13 cellular contexts compared by ENCODE assay signal in the genomic region with DNA sequence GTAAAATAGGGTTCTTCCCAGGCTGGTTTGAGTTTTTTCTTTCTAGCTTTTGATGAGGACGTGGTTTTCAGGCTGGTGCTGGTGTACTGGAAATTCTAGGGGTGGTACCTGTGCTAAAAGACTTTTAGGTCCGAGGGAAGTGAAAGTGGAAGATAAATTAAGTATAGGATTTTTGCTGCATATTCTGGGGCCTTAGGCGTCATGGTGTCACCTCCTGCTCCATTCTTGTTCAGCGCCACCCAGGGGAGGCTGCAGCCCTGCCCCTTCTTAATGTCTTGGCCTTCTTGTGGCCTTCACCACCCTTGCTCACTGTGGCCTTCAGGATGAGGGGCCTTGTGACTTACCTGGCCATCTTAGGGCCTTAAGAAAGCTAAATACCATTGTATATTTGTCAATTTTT. TPM values are rescaled to one million over a fixed set of nuclear protein-coding genes. Genes with fewer than 3 reads are reported as not detected.
DNase-seq lines count a peak whose midpoint lies in the region; ATAC-seq, FAIRE-seq and TF ChIP-seq lines count a peak whose summit lies in the region.
"Had no signal": no experiment of that assay in that cellular context is flagged by ENCODE, and none has a peak within 500 bp of the region (broad histone marks: within the 10 kb centered on the region; RNA-seq: fewer than 3 reads in every experiment).

No MANE protein-coding gene starts in this region.

- no peak for FAIRE-seq in K562 (lab: Jason Lieb, UNC)

- TF ChIP-seq EP300 in K562 (IDR thresholded peaks at IDR 0.05; ENCODE audit: low read length) = no peak

- H3K9me3 Mint-ChIP-seq in nephron = no peaks in the 10 kb centered on the region

- H3K27me3 ChIP-seq in GM06990 (replicated peaks; ENCODE audit: control insufficient read depth, insufficient read depth, low read length) = no peaks in the 10 kb centered on the region
- H3K27me3 ChIP-seq in K562 (ENCODE audit: control insufficient read depth in 2 of 2, insufficient read depth in 2 of 2, low read length in 2 of 2) = no peaks in the 10 kb centered on the region
- H3K27me3 ChIP-seq in HAP-1 (ENCODE audit: low read depth) = no peaks in the 10 kb centered on the region

- CTCF ChIA-PET in K562 (lab: Yijun Ruan, JAX; ENCODE audit: low intra/inter-chr PET ratio) = no interaction called here

- H3K9ac ChIP-seq in K562 (ENCODE audit: insufficient read depth in 1 of 2, low read depth in 2 of 2, low read length in 2 of 2) = no peak overlapping the region

- H3K36me3 ChIP-seq in GM06990 (ENCODE audit: control insufficient read depth, insufficient read depth, low read length) (no peaks in the 10 kb centered on the region; the same call in none of the 2 replicates), K562 (ENCODE audit: control insufficient read depth, insufficient read depth, low read length) (peaks cover 14% of the 10 kb centered on the region; the same call in 2 of the 3 replicates), HAP-1 (replicated peaks) (no peaks in the 10 kb centered on the region; the same call in 1 of the 2 replicates)

- H3K4me2 ChIP-seq in K562 (ENCODE audit: insufficient read depth, low read length) = no peak overlapping the region

- 92% methylated on average over 4 of the region's 4 CpGs for WGBS in K562 (ENCODE audit: insufficient coverage, low coverage, missing lambda C conversion rate)

- intact Hi-C loops in K562 (cut with micrococcal nuclease) = no loop called here

- H3K9me3 ChIP-seq in K562 (replicated peaks; ENCODE audit: control insufficient read depth, insufficient read depth, low read depth, low read length) (no peaks in the 10 kb centered on the region), HAP-1 (no peaks in the 10 kb centered on the region)

- peak; percentile 31 for TF ChIP-seq CTCF in GM06990 (IDR thresholded peaks at IDR 0.05; ENCODE audit: insufficient read depth, low read length, poor library complexity, severe bottlenecking)
- TF ChIP-seq CTCF in K562 (IDR thresholded peaks at IDR 0.05 in 2 of 3, conservative IDR thresholded peaks at IDR 0.05 in 1 of 3; ENCODE audit: insufficient read depth in 2 of 3, low read depth in 1 of 3, low read length in 3 of 3) = no peak
- TF ChIP-seq CTCF in nephron (IDR thresholded peaks at IDR 0.05; ENCODE audit: unreplicated experiment in 3 of 3) = no peak
- no peak for TF ChIP-seq CTCF in foreskin fibroblast (IDR thresholded peaks at IDR 0.05; ENCODE audit: low read depth, low read length)

- peak; percentile 26 for DNase-seq in GM06990 (ENCODE audit: extremely low read depth, insufficient read length)
- peak; percentile 84 for DNase-seq in HT-29 (ENCODE audit: low spot score)
- no peak for DNase-seq in K562 (ENCODE audit: extremely low read depth in 1 of 4, low spot score in 3 of 4)
- DNase-seq in foreskin fibroblast = no peak
- no peak for DNase-seq in HAP-1 (ENCODE audit: low spot score in 2 of 2)
- DNase-seq in ureter (ENCODE audit: low spot score) = no peak
- no peak for DNase-seq in NCI-H2196 treated with DMSO at 0.1 percent for 48 hours (lab: John Stamatoyannopoulos, UW; ENCODE audit: unreplicated experiment)
- DNase-seq: NCI-H226, SHP77 had no signal

- no peaks in the 10 kb centered on the region for H4K20me1 ChIP-seq in K562 (replicated peaks; ENCODE audit: control insufficient read depth, insufficient read depth, low read length)

- peak overlapping the region; percentile 19 to 72 (median 48) for H3K4me3 Mint-ChIP-seq in nephron
- H3K4me3 Mint-ChIP-seq: activated T-helper 1 cell treated with anti-CD3 and anti-CD28 coated beads, Interleukin-12 subunit alpha, Interleukin-12 subunit beta, Interleukin-2, Interleukin-4 antibody, amounts not matched to agents 30 ng/mL and 10 ng/mL and 1 ng/mL, durations not matched to agents 14 hours and 24 hours and 36 hours had no signal

- H3K36me3 Mint-ChIP-seq in nephron (ENCODE audit: low read depth) = peaks cover 31% of the 10 kb centered on the region

- POLR2A ChIA-PET in K562 (lab: Yijun Ruan, JAX) = interaction anchor here (0.5 to 1.2 kb wide), 2 partner anchors 31 to 48 kb away, joined by 4 to 5 read pairs; no protein-coding TSS in a partner anchor

- H2AFZ ChIP-seq in K562 (ENCODE audit: low read depth, low read length) = no peak overlapping the region

- TF ChIP-seq POLR2A in K562 (conservative IDR thresholded peaks at IDR 0.05) = no peak

- H3K79me2 ChIP-seq in K562 (ENCODE audit: control insufficient read depth, insufficient read depth, low read length) = no peaks in the 10 kb centered on the region; the same call in 2 of the 3 replicates

- H3K4me3 ChIP-seq in GM06990 (replicated peaks; ENCODE audit: low read depth, low read length) = no peak overlapping the region
- H3K4me3 ChIP-seq in K562 = no peak overlapping the region
- no peak overlapping the region for H3K4me3 ChIP-seq in foreskin fibroblast (ENCODE audit: low read depth in 1 of 2, low read length in 2 of 2)
- H3K4me3 ChIP-seq in HAP-1 = no peak overlapping the region

- H3K27ac Mint-ChIP-seq in nephron = peak overlapping the region; percentile 29 to 90 (median 30)
- H3K27ac Mint-ChIP-seq: activated T-helper 1 cell treated with anti-CD3 and anti-CD28 coated beads, Interleukin-12 subunit alpha, Interleukin-12 subunit beta, Interleukin-2, Interleukin-4 antibody, amounts not matched to agents 30 ng/mL and 10 ng/mL and 1 ng/mL, durations not matched to agents 14 hours and 24 hours and 36 hours had no signal

- ATAC-seq in K562 = peak; percentile 64
- ATAC-seq: HCT116 had no signal

- in situ Hi-C loops in K562 (cut with MboI) = no loop called here
- in situ Hi-C loops in HAP-1 (cut with MboI; ENCODE audit: low sequenced_read_pairs) = no loop called here

- BruUV-seq in K562 (replicated peaks; lab: Mats Ljungman, UMichigan) = no TSS peak

- H3K27ac ChIP-seq in K562 (ENCODE audit: extremely low read depth, low read depth, low read length) = no peak overlapping the region
- H3K27ac ChIP-seq: C4-2B had no signal

- H3K4me1 ChIP-seq in K562 (replicated peaks in 1 of 2; ENCODE audit: control insufficient read depth in 2 of 2, insufficient read depth in 2 of 2, low read length in 2 of 2) (peaks cover 2 to 5% of the 10 kb centered on the region in 2 experiments; a peak in 4 of 5 replicates), HAP-1 (0 out of 2 replicates have a peak, but pooled peaks cover 4% of the 10 kb centered on the region)

- no peaks in the 10 kb centered on the region for H3K9me1 ChIP-seq in K562 (ENCODE audit: control insufficient read depth, insufficient read depth, low read length)

- TF ChIP-seq RAD21 in K562 (CRISPR knock-in tag; conservative IDR thresholded peaks at IDR 0.05 in 1 of 2, IDR thresholded peaks at IDR 0.05 in 1 of 2) = no peak

- H3K4me1 Mint-ChIP-seq in nephron = peaks cover 28% of the 10 kb centered on the region

- no peaks in the 10 kb centered on the region for H3K27me3 Mint-ChIP-seq in nephron (ENCODE audit: low read depth)

RNA-seq across cellular contexts. Expression of gene ZNF552, which starts 12.4 kb away (rescaled TPM):
- total RNA-seq in HT-29 (2014; rRNA removed; shearing (Covaris generic)) = 17.3 and 22.3 TPM in 2 replicates
- total RNA-seq in K562 (2011; cell fraction: chromatin; rRNA removed; ENCODE audit: low replicate concordance) = 30.9 and 41.2 TPM in 2 replicates
- 27.5 and 37.2 TPM in 2 replicates for total RNA-seq in K562 (2011; cell fraction: nucleolus; rRNA removed)
- total RNA-seq in K562 (2011; cell fraction: nucleoplasm; rRNA removed) = 32.6 and 36.0 TPM in 2 replicates
- total RNA-seq in K562 (2014; rRNA removed) = 7.3 and 8.1 TPM in 2 replicates
- total RNA-seq in K562 (2014; rRNA removed; fragmentation: Illumina TruSeq; extraction: Trizol) = 11.4 and 13.2 TPM in 2 replicates
- total RNA-seq in K562 (2015; rRNA removed; fragmentation: Illumina TruSeq; extraction: Trizol) = 12.4 and 13.3 TPM in 2 replicates
- 7.1 and 7.2 TPM in 2 replicates for total RNA-seq in K562 (2021)
- 6.7 and 8.9 TPM in 2 replicates for polyA plus RNA-seq in K562 (2011; rRNA removed)
- polyA plus RNA-seq in K562 (2011; cell fraction: cytosol; rRNA removed) = 3.9 and 7.4 TPM in 2 replicates
- 11.1 and 14.8 TPM in 2 replicates for polyA plus RNA-seq in K562 (2011; cell fraction: nucleus; rRNA removed)
- polyA plus RNA-seq in K562 (2012) = 5.9 and 6.0 TPM in 2 replicates
- 9.8 and 11.2 TPM in 2 replicates for polyA plus RNA-seq in K562 (2014; fragmentation: Illumina TruSeq; extraction: Trizol)
- 1 to 10 TPM; 4.4 to 8.5 TPM for polyA plus RNA-seq in K562 (2014; fragmentation: Nextera tagmentation; extraction: Ambion mirVana)
- polyA plus RNA-seq in K562 (2014; rRNA removed) = 8.1 and 8.5 TPM in 2 replicates
- polyA minus RNA-seq in K562 (2011; rRNA and poly(A)+ RNA removed) = 10.5 and 11.7 TPM in 2 replicates
- polyA minus RNA-seq in K562 (2011; cell fraction: cytosol; rRNA and poly(A)+ RNA removed) = 2.8 and 4.8 TPM in 2 replicates
- 12.3 and 16.7 TPM in 2 replicates for polyA minus RNA-seq in K562 (2011; cell fraction: nucleus; rRNA and poly(A)+ RNA removed)
- total RNA-seq in ureter = 67.1 TPM

RNA-seq across cellular contexts. Expression of gene ZNF587B, which starts 27.8 kb away (rescaled TPM):
- total RNA-seq in HT-29 (2014; rRNA removed; shearing (Covaris generic)) = 32.1 and 40.0 TPM in 2 replicates
- 74.5 and 127 TPM in 2 replicates for total RNA-seq in K562 (2011; cell fraction: chromatin; rRNA removed; ENCODE audit: low replicate concordance)
- 50.5 and 52.2 TPM in 2 replicates for total RNA-seq in K562 (2011; cell fraction: nucleolus; rRNA removed)
- total RNA-seq in K562 (2011; cell fraction: nucleoplasm; rRNA removed) = 90.6 and 144 TPM in 2 replicates
- total RNA-seq in K562 (2014; rRNA removed) (24.7 and 28.9 TPM in 2 replicates), K562 (2014; rRNA removed; fragmentation: Illumina TruSeq; extraction: Trizol) (37.5 and 43.1 TPM in 2 replicates), K562 (2015; rRNA removed; fragmentation: Illumina TruSeq; extraction: Trizol) (37.0 and 37.1 TPM in 2 replicates), K562 (2021) (23.2 and 28.6 TPM in 2 replicates), ureter (38.3 TPM)
- polyA plus RNA-seq in K562 (2011; rRNA removed) (14.4 and 17.9 TPM in 2 replicates), K562 (2014; fragmentation: Illumina TruSeq; extraction: Trizol) (14.3 and 17.1 TPM in 2 replicates), K562 (2014; fragmentation: Nextera tagmentation; extraction: Ambion mirVana) (1 to 10 TPM; 7.4 to 8.8 TPM), K562 (2014; rRNA removed) (14.2 and 20.8 TPM in 2 replicates)
- polyA plus RNA-seq in K562 (2011; cell fraction: cytosol; rRNA removed) = 5.0 and 8.1 TPM in 2 replicates
- polyA plus RNA-seq in K562 (2011; cell fraction: nucleus; rRNA removed) = 21.1 and 24.4 TPM in 2 replicates
- 8.0 and 9.2 TPM in 2 replicates for polyA plus RNA-seq in K562 (2012)
- polyA minus RNA-seq in K562 (2011; rRNA and poly(A)+ RNA removed) = 45.7 and 51.1 TPM in 2 replicates
- 9.9 and 22.2 TPM in 2 replicates for polyA minus RNA-seq in K562 (2011; cell fraction: cytosol; rRNA and poly(A)+ RNA removed)
- 13.6 and 21.4 TPM in 2 replicates for polyA minus RNA-seq in K562 (2011; cell fraction: nucleus; rRNA and poly(A)+ RNA removed)

RNA-seq across cellular contexts. Expression of gene ZNF586, which starts 32.8 kb away (rescaled TPM):
- 18.3 and 18.5 TPM in 2 replicates for total RNA-seq in HT-29 (2014; rRNA removed; shearing (Covaris generic))
- 67.4 and 90.0 TPM in 2 replicates for total RNA-seq in K562 (2011; cell fraction: chromatin; rRNA removed; ENCODE audit: low replicate concordance)
- total RNA-seq in K562 (2011; cell fraction: nucleolus; rRNA removed) = 42.9 and 47.5 TPM in 2 replicates
- 63.6 and 81.1 TPM in 2 replicates for total RNA-seq in K562 (2011; cell fraction: nucleoplasm; rRNA removed)
- 7.4 and 11.5 TPM in 2 replicates for total RNA-seq in K562 (2014; rRNA removed)
- total RNA-seq in K562 (2014; rRNA removed; fragmentation: Illumina TruSeq; extraction: Trizol) = 12.6 and 17.7 TPM in 2 replicates
- total RNA-seq in K562 (2015; rRNA removed; fragmentation: Illumina TruSeq; extraction: Trizol) = 11.2 and 12.1 TPM in 2 replicates
- total RNA-seq in K562 (2021) = 10.7 and 11.7 TPM in 2 replicates
- polyA plus RNA-seq in K562 (2011; rRNA removed) = 9.7 and 12.3 TPM in 2 replicates
- 6.5 and 7.4 TPM in 2 replicates for polyA plus RNA-seq in K562 (2011; cell fraction: cytosol; rRNA removed)
- 12.6 and 13.4 TPM in 2 replicates for polyA plus RNA-seq in K562 (2011; cell fraction: nucleus; rRNA removed)
- 4.8 and 5.5 TPM in 2 replicates for polyA plus RNA-seq in K562 (2012)
- 8.4 and 9.2 TPM in 2 replicates for polyA plus RNA-seq in K562 (2014; fragmentation: Illumina TruSeq; extraction: Trizol)
- 1 to 10 TPM; 2.5 to 2.8 TPM for polyA plus RNA-seq in K562 (2014; fragmentation: Nextera tagmentation; extraction: Ambion mirVana)
- polyA plus RNA-seq in K562 (2014; rRNA removed) = 6.7 and 10.1 TPM in 2 replicates
- 21.6 and 28.8 TPM in 2 replicates for polyA minus RNA-seq in K562 (2011; rRNA and poly(A)+ RNA removed)
- polyA minus RNA-seq in K562 (2011; cell fraction: cytosol; rRNA and poly(A)+ RNA removed) = 10.2 and 14.9 TPM in 2 replicates
- 17.4 and 22.1 TPM in 2 replicates for polyA minus RNA-seq in K562 (2011; cell fraction: nucleus; rRNA and poly(A)+ RNA removed)
- 31.6 TPM for total RNA-seq in ureter

RNA-seq across cellular contexts. Expression of gene ZNF587, which starts 47.4 kb away (rescaled TPM):
- total RNA-seq in HT-29 (2014; rRNA removed; shearing (Covaris generic)) = 33.7 and 39.4 TPM in 2 replicates
- 121 and 215 TPM in 2 replicates for total RNA-seq in K562 (2011; cell fraction: chromatin; rRNA removed; ENCODE audit: low replicate concordance)
- total RNA-seq in K562 (2011; cell fraction: nucleolus; rRNA removed) = 71.4 and 81.6 TPM in 2 replicates
- total RNA-seq in K562 (2011; cell fraction: nucleoplasm; rRNA removed) = 111 and 192 TPM in 2 replicates
- total RNA-seq in K562 (2014; rRNA removed) = 9.8 and 13.0 TPM in 2 replicates
- 42.0 and 47.5 TPM in 2 replicates for total RNA-seq in K562 (2014; rRNA removed; fragmentation: Illumina TruSeq; extraction: Trizol)
- 31.8 and 32.5 TPM in 2 replicates for total RNA-seq in K562 (2015; rRNA removed; fragmentation: Illumina TruSeq; extraction: Trizol)
- 33.9 and 35.1 TPM in 2 replicates for total RNA-seq in K562 (2021)
- polyA plus RNA-seq in K562 (2011; rRNA removed) = 30.2 and 41.7 TPM in 2 replicates
- polyA plus RNA-seq in K562 (2011; cell fraction: cytosol; rRNA removed) = 15.4 and 26.5 TPM in 2 replicates
- 48.4 and 64.5 TPM in 2 replicates for polyA plus RNA-seq in K562 (2011; cell fraction: nucleus; rRNA removed)
- 14.0 and 22.1 TPM in 2 replicates for polyA plus RNA-seq in K562 (2012)
- polyA plus RNA-seq in K562 (2014; fragmentation: Illumina TruSeq; extraction: Trizol) = 24.4 and 24.9 TPM in 2 replicates
- 1 to 10 TPM; 3.2 to 3.6 TPM for polyA plus RNA-seq in K562 (2014; fragmentation: Nextera tagmentation; extraction: Ambion mirVana)
- 22.7 and 28.7 TPM in 2 replicates for polyA plus RNA-seq in K562 (2014; rRNA removed)
- polyA minus RNA-seq in K562 (2011; rRNA and poly(A)+ RNA removed) = 47.5 and 57.6 TPM in 2 replicates
- 33.0 and 33.9 TPM in 2 replicates for polyA minus RNA-seq in K562 (2011; cell fraction: cytosol; rRNA and poly(A)+ RNA removed)
- polyA minus RNA-seq in K562 (2011; cell fraction: nucleus; rRNA and poly(A)+ RNA removed) = 12.4 and 31.0 TPM in 2 replicates
- total RNA-seq in ureter = 60.2 TPM

RNA-seq across cellular contexts. Expression of gene ZNF776, which starts 55.7 kb away (rescaled TPM):
- 11.4 and 14.6 TPM in 2 replicates for total RNA-seq in HT-29 (2014; rRNA removed; shearing (Covaris generic))
- 30.2 and 37.5 TPM in 2 replicates for total RNA-seq in K562 (2011; cell fraction: chromatin; rRNA removed; ENCODE audit: low replicate concordance)
- 54.9 and 63.5 TPM in 2 replicates for total RNA-seq in K562 (2011; cell fraction: nucleolus; rRNA removed)
- total RNA-seq in K562 (2011; cell fraction: nucleoplasm; rRNA removed) = 34.7 and 39.1 TPM in 2 replicates
- total RNA-seq in K562 (2014; rRNA removed) = 9.5 and 16.2 TPM in 2 replicates
- 8.2 and 10.0 TPM in 2 replicates for total RNA-seq in K562 (2014; rRNA removed; fragmentation: Illumina TruSeq; extraction: Trizol)
- total RNA-seq in K562 (2015; rRNA removed; fragmentation: Illumina TruSeq; extraction: Trizol) = 7.4 and 8.4 TPM in 2 replicates
- 6.7 and 7.8 TPM in 2 replicates for total RNA-seq in K562 (2021)
- 15.7 and 16.9 TPM in 2 replicates for polyA plus RNA-seq in K562 (2011; rRNA removed)
- polyA plus RNA-seq in K562 (2011; cell fraction: cytosol; rRNA removed) = 11.0 and 12.6 TPM in 2 replicates
- polyA plus RNA-seq in K562 (2011; cell fraction: nucleus; rRNA removed) = 59.3 and 86.8 TPM in 2 replicates
- polyA plus RNA-seq in K562 (2012) = 6.9 and 9.2 TPM in 2 replicates
- polyA plus RNA-seq in K562 (2014; fragmentation: Illumina TruSeq; extraction: Trizol) = 7.1 and 9.6 TPM in 2 replicates
- polyA plus RNA-seq in K562 (2014; fragmentation: Nextera tagmentation; extraction: Ambion mirVana) = 1 to 10 TPM; 2.2 to 2.5 TPM
- polyA plus RNA-seq in K562 (2014; rRNA removed) = 7.9 and 9.1 TPM in 2 replicates
- polyA minus RNA-seq in K562 (2011; rRNA and poly(A)+ RNA removed) = 17.9 and 20.2 TPM in 2 replicates
- 5.9 and 6.5 TPM in 2 replicates for polyA minus RNA-seq in K562 (2011; cell fraction: cytosol; rRNA and poly(A)+ RNA removed)
- polyA minus RNA-seq in K562 (2011; cell fraction: nucleus; rRNA and poly(A)+ RNA removed) = 36.2 and 59.1 TPM in 2 replicates
- total RNA-seq in ureter = 22.2 TPM

Comparison
In these comparisons a context has a peak if more than half of its experiments do, and no peak if none do; other contexts are left out.
1. DNase-seq: peak in GM06990 (single experiment) and HT-29 (single experiment); none in K562 (0 of 4), foreskin fibroblast (0 of 2), HAP-1 (0 of 2), ureter (single experiment) and NCI-H2196 treated with DMSO at 0.1 percent for 48 hours (single experiment).